12 cellular contexts compared by ENCODE assay signal in genomic region chr17:13134106-13134505, GRCh38.
DNase-seq lines count a peak whose midpoint lies in the region; ATAC-seq and TF ChIP-seq lines count a peak whose summit lies in the region.
"Had no signal": no experiment of that assay in that cellular context is flagged by ENCODE, and none has a peak within 500 bp of the region (broad histone marks: within the 10 kb centered on the region; RNA-seq: fewer than 3 reads in every experiment).

No MANE protein-coding gene starts in this region.

- H3K9me3 ChIP-seq in heart right ventricle, result peaks cover 0 to 12% (median 0%) of the 10 kb centered on the region in 11 donors

- intact Hi-C loops in heart right ventricle (cut with DNase I), result no loop called here

- H3K4me3 Mint-ChIP-seq in neural crest cell, result no peak overlapping the region
- H3K4me3 Mint-ChIP-seq: CD4-positive, CD25-positive, alpha-beta regulatory T cell had no signal

- peaks cover 9% of the 10 kb centered on the region for H3K36me3 Mint-ChIP-seq in neural crest cell (ENCODE audit: low read depth)
- H3K36me3 Mint-ChIP-seq: CD4-positive, CD25-positive, alpha-beta regulatory T cell had no signal

- 17 to 33% methylated on average over 1 of the region's 1 CpG for WGBS in heart right ventricle, 2 donors

- peak overlapping the region; percentile 32 for H3K27ac Mint-ChIP-seq in neural crest cell (ENCODE audit: unreplicated experiment)
- H3K27ac Mint-ChIP-seq: CD4-positive, CD25-positive, alpha-beta regulatory T cell had no signal

- H3K9me3 Mint-ChIP-seq in neural crest cell, result peaks cover 6% of the 10 kb centered on the region

- no peak overlapping the region for H3K27ac ChIP-seq in heart right ventricle
- H3K27ac ChIP-seq: BLaER1 had no signal

- no peaks in the 10 kb centered on the region for H3K27me3 Mint-ChIP-seq in neural crest cell (ENCODE audit: low read depth)
- H3K27me3 Mint-ChIP-seq: CD4-positive, CD25-positive, alpha-beta regulatory T cell had no signal

- ATAC-seq in heart right ventricle, result no peak
- ATAC-seq: GM12878 had no signal

- no peak overlapping the region for H3K4me3 ChIP-seq in AG10803 (ENCODE audit: low read length)
- no peak overlapping the region for H3K4me3 ChIP-seq in heart right ventricle
- H3K4me3 ChIP-seq: BLaER1, GM12878 had no signal

- peaks cover 44% of the 10 kb centered on the region for H3K4me1 Mint-ChIP-seq in neural crest cell
- H3K4me1 Mint-ChIP-seq: CD4-positive, CD25-positive, alpha-beta regulatory T cell had no signal

- H3K36me3 ChIP-seq in heart right ventricle, result no peaks in the 10 kb centered on the region
- H3K36me3 ChIP-seq: BLaER1 had no signal

- H3K27me3 ChIP-seq in heart right ventricle, result no peaks in the 10 kb centered on the region
- H3K27me3 ChIP-seq: BLaER1 had no signal

- H3K4me1 ChIP-seq in heart right ventricle, result no peaks in the 10 kb centered on the region
- H3K4me1 ChIP-seq: BLaER1 had no signal

- TF ChIP-seq CTCF in AG10803 (conservative IDR thresholded peaks at IDR 0.05; ENCODE audit: low read length), result no peak
- no peak for TF ChIP-seq CTCF in neural crest cell (conservative IDR thresholded peaks at IDR 0.05)
- TF ChIP-seq CTCF in heart right ventricle (IDR thresholded peaks at IDR 0.05), result no peak

- DNase-seq in AG10803 (ENCODE audit: low read depth), result peak; percentile 2
- peak; percentile 5 for DNase-seq in EL
- peak; percentile 0 for DNase-seq in RKO (ENCODE audit: low spot score)
- DNase-seq in neural crest cell (ENCODE audit: low read depth, low spot score), result no peak
- no peak for DNase-seq in amniotic stem cell (lab: John Stamatoyannopoulos, UW)
- no peak for DNase-seq in NCI-H146 (lab: John Stamatoyannopoulos, UW)
- no peak for DNase-seq in heart right ventricle
- DNase-seq: CD4-positive, CD25-positive, alpha-beta regulatory T cell; DMS53; IMR-90 had no signal

Comparison
In these comparisons a context has a peak if more than half of its experiments do, and no peak if none do; other contexts are left out.
1. DNase-seq: peak in AG10803 (single experiment), EL (single experiment) and RKO (single experiment); none in neural crest cell (single experiment), amniotic stem cell (single experiment), NCI-H146 (single experiment) and heart right ventricle (0 of 2).